In the genomic region with DNA sequence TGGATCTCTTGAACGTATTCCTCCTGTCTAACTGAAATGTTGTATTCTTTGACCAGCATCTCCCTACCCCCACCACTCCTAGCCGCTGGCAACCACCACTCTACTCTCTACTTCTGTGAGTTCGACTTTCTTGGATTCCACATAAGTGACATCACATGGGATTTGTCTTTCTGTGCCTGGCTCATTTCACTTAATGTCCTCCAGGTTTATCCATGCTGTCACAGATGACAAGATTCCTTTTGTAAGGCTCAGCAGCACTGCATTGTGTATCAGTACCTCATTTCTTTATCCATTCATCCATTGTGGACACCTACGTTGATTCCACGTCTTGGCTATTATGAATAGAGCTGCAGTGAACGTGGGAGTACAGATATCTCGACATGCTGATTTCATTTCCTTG, we compare ENCODE assay signal across 21 cellular contexts.
"Had no signal": no experiment of that assay in that cellular context is flagged by ENCODE, and none has a peak within 500 bp of the region (broad histone marks: within the 10 kb centered on the region; RNA-seq: fewer than 3 reads in every experiment).

No MANE protein-coding gene starts in this region.

- H3K9me3 Mint-ChIP-seq: activated CD4-positive, alpha-beta memory T cell treated with anti-CD3 and anti-CD28 coated beads, Interleukin-2, amount 10 ng/mL, durations not matched to agents 7 days and 5 days; activated naive CD4-positive, alpha-beta T cell treated with anti-CD3 and anti-CD28 coated beads, Interleukin-2, amount 50 U/mL, for 72 hours; activated T-cell treated with anti-CD3 and anti-CD28 coated beads, Interleukin-2, amount 50 U/mL, for 24 hours; central memory CD8-positive, alpha-beta T cell; immature natural killer cell; mesothelial cell of epicardium; stimulated activated effector memory CD8-positive, alpha-beta T cell treated with anti-CD3 and anti-CD28 coated beads, Interleukin-12 subunit alpha, Interleukin-12 subunit beta, amount 100 ng/mL, for 72 hours; T-helper 1 cell treated with Interleukin-12 subunit alpha and Interleukin-12 subunit beta and Interleukin-4 antibody, amounts not matched to agents 30 μg/mL and 1 μg/mL, for 36 hours; WTC11 had no signal

- H2AFZ ChIP-seq: parathyroid adenoma had no signal

- H3K4me3 Mint-ChIP-seq: activated CD4-positive, alpha-beta memory T cell treated with anti-CD3 and anti-CD28 coated beads, Interleukin-2, amount 10 ng/mL, durations not matched to agents 7 days and 5 days; activated T-cell treated with anti-CD3 and anti-CD28 coated beads, Interleukin-2, amount 50 U/mL, for 24 hours; central memory CD8-positive, alpha-beta T cell; immature natural killer cell; mesothelial cell of epicardium; stimulated activated effector memory CD8-positive, alpha-beta T cell treated with anti-CD3 and anti-CD28 coated beads, Interleukin-12 subunit alpha, Interleukin-12 subunit beta, amount 100 ng/mL, for 72 hours; T-helper 1 cell treated with Interleukin-12 subunit alpha and Interleukin-12 subunit beta and Interleukin-4 antibody, amounts not matched to agents 30 μg/mL and 1 μg/mL, for 36 hours; WTC11 had no signal

- H3K9ac ChIP-seq: parathyroid adenoma had no signal

- H3K79me2 ChIP-seq: parathyroid adenoma had no signal

- H3K4me1 Mint-ChIP-seq: mesothelial cell of epicardium had no signal

- H3K27ac ChIP-seq: brain microvascular endothelial cell, parathyroid adenoma, vagina had no signal

- H3K27ac Mint-ChIP-seq: activated CD4-positive, alpha-beta memory T cell treated with anti-CD3 and anti-CD28 coated beads, Interleukin-2, amount 10 ng/mL, durations not matched to agents 7 days and 5 days; immature natural killer cell; mesothelial cell of epicardium; T-helper 1 cell treated with Interleukin-12 subunit alpha and Interleukin-12 subunit beta and Interleukin-4 antibody, amounts not matched to agents 30 μg/mL and 1 μg/mL, for 36 hours; WTC11 had no signal

- H3K9me3 ChIP-seq: lower lobe of right lung, vagina had no signal

- ATAC-seq: activated naive CD4-positive, alpha-beta T cell treated with anti-CD3 and anti-CD28 coated beads, Interleukin-2, amount 50 U/mL, for 72 hours; left colon; stimulated activated effector memory CD8-positive, alpha-beta T cell treated with anti-CD3 and anti-CD28 coated beads, Interleukin-12 subunit alpha, Interleukin-12 subunit beta, amount 100 ng/mL, for 72 hours had no signal

- H3K4me3 ChIP-seq: lower lobe of right lung, vagina had no signal

- H3K27me3 ChIP-seq: brain microvascular endothelial cell, vagina had no signal

- DNase-seq: activated CD4-positive, alpha-beta memory T cell treated with anti-CD3 and anti-CD28 coated beads, Interleukin-2, amount 10 ng/mL, durations not matched to agents 7 days and 5 days; activated CD4-positive, alpha-beta T cell treated with anti-CD3 and anti-CD28 coated beads for 4 hours; activated effector memory CD4-positive, alpha-beta T cell treated with Interleukin-2 at 50 U/mL for 16 hours; activated T-cell treated with anti-CD3 and anti-CD28 coated beads, Interleukin-2, amount 50 U/mL, for 24 hours; effector CD8-positive, alpha-beta T cell; foreskin melanocyte; head of caudate nucleus; immature natural killer cell; left colon; lower lobe of right lung; stimulated activated CD4-positive, alpha-beta T cell treated with anti-CD3 and anti-CD28 coated beads, Interleukin-12 subunit alpha, Interleukin-12 subunit beta, amount 100 ng/mL, for 4 hours; stimulated activated CD4-positive, alpha-beta T cell treated with anti-CD3 and anti-CD28 coated beads, Interleukin-2, amount 100 ng/mL, for 24 hours had no signal

- H3K27me3 Mint-ChIP-seq: activated CD4-positive, alpha-beta memory T cell treated with anti-CD3 and anti-CD28 coated beads, Interleukin-2, amount 10 ng/mL, durations not matched to agents 7 days and 5 days; activated T-cell treated with anti-CD3 and anti-CD28 coated beads, Interleukin-2, amount 50 U/mL, for 24 hours; central memory CD8-positive, alpha-beta T cell had no signal
